In the genomic region with DNA sequence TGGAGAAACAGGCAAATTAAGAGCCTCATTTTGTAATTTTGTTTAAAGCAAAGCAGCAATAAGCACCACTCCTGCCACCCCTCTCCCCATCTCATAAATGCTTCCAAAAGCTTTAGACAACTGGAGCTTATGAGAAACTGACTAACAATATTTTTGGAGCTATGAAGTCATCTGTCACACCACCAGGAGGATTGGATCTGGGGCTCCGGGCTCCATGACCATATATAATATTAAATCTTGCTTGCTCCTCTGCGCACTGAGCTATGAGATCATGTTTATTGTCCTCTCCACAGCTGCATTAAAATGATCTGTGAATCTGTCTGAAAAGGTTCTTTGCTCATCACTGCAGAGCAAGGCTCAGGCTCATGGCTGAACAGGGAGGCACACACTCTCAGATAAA, we compare ENCODE assay signal across 28 cellular contexts.
"Had no signal": no experiment of that assay in that cellular context is flagged by ENCODE, and none has a peak within 500 bp of the region (broad histone marks: within the 10 kb centered on the region; RNA-seq: fewer than 3 reads in every experiment).

No MANE protein-coding gene starts in this region.

- H3K4me1 Mint-ChIP-seq: activated CD4-positive, alpha-beta T cell treated with anti-CD3 and anti-CD28 coated beads, Interleukin-2, amount 10 ng/mL, durations not matched to agents 24 days and 14 days; activated naive CD4-positive, alpha-beta T cell treated with anti-CD3 and anti-CD28 coated beads, Interleukin-2, amount 50 U/mL, for 24 hours had no signal

- H3K9me2 ChIP-seq: SK-N-SH had no signal

- ATAC-seq: activated CD8-positive, alpha-beta T cell treated with anti-CD3 and anti-CD28 coated beads, Interleukin-2, amount 10 ng/mL, durations not matched to agents 7 days and 5 days; Panc1 had no signal

- H3K27ac Mint-ChIP-seq: activated CD4-positive, alpha-beta T cell treated with anti-CD3 and anti-CD28 coated beads, Interleukin-2, amount 10 ng/mL, durations not matched to agents 24 days and 14 days; activated CD8-positive, alpha-beta T cell treated with anti-CD3 and anti-CD28 coated beads, Interleukin-2, amount 10 ng/mL, durations not matched to agents 7 days and 5 days; activated naive CD4-positive, alpha-beta T cell treated with anti-CD3 and anti-CD28 coated beads, Interleukin-2, amount 50 U/mL, for 24 hours; activated naive CD8-positive, alpha-beta T cell treated with anti-CD3 and anti-CD28 coated beads, Interleukin-2, amount 10 ng/mL, durations not matched to agents 7 days and 5 days; activated T-cell treated with anti-CD3 and anti-CD28 coated beads, Interleukin-2, amount 50 U/mL, for 24 hours; activated T-helper 2 cell treated with anti-CD3 and anti-CD28 coated beads, Interferon-gamma antibody, Interleukin-2, Interleukin-4, amounts not matched to agents 10 μg/mL and 5 μg/mL and 100 μg/mL, durations not matched to agents 14 hours and 24 hours and 36 hours; T-helper 1 cell treated with Interleukin-12 subunit alpha and Interleukin-12 subunit beta and Interleukin-4 antibody, amounts not matched to agents 30 μg/mL and 1 μg/mL, for 36 hours; T-helper 2 cell treated with Interferon-gamma antibody and Interleukin-4, amounts not matched to agents 5 μg/mL and 100 μg/mL, for 36 hours had no signal

- H3K36me3 Mint-ChIP-seq: activated naive CD4-positive, alpha-beta T cell treated with anti-CD3 and anti-CD28 coated beads, Interleukin-2, amount 50 U/mL, for 24 hours; activated naive CD8-positive, alpha-beta T cell treated with anti-CD3 and anti-CD28 coated beads, Interleukin-2, amount 10 ng/mL, durations not matched to agents 7 days and 5 days had no signal

- H3K9me3 ChIP-seq: ascending aorta, breast epithelium, SJSA1, SK-N-SH had no signal

- H3K9me3 Mint-ChIP-seq: activated naive CD4-positive, alpha-beta T cell treated with anti-CD3 and anti-CD28 coated beads, Interleukin-2, amount 50 U/mL, for 24 hours; activated T-cell treated with anti-CD3 and anti-CD28 coated beads, Interleukin-2, amount 50 U/mL, for 24 hours; activated T-helper 2 cell treated with anti-CD3 and anti-CD28 coated beads, Interferon-gamma antibody, Interleukin-2, Interleukin-4, amounts not matched to agents 10 μg/mL and 5 μg/mL and 100 μg/mL, durations not matched to agents 14 hours and 24 hours and 36 hours had no signal

- DNase-seq: activated CD4-positive, alpha-beta T cell treated with anti-CD3 and anti-CD28 coated beads, Interleukin-2, amount 10 ng/mL, durations not matched to agents 24 days and 14 days; activated CD4-positive, alpha-beta T cell treated with anti-CD3 and anti-CD28 coated beads, Interleukin-2, amount 50 U/mL, for 48 hours; activated CD8-positive, alpha-beta T cell treated with anti-CD3 and anti-CD28 coated beads, Interleukin-2, amount 10 ng/mL, durations not matched to agents 7 days and 5 days; activated gamma-delta T cell; activated naive CD4-positive, alpha-beta T cell treated with Interleukin-2 at 50 U/mL for 16 hours; activated naive CD8-positive, alpha-beta T cell treated with anti-CD3 and anti-CD28 coated beads, Interleukin-2, amount 10 ng/mL, durations not matched to agents 7 days and 5 days; activated T-cell treated with anti-CD3 and anti-CD28 coated beads, Interleukin-2, amount 50 U/mL, for 24 hours; KG1; NCI-H1092 treated with DMSO at 0.1 percent for 48 hours; NCI-H1417; NCI-H146; NCI-H187; NCI-H2081; NCI-H2227 treated with DMSO at 0.1 percent for 48 hours; NCI-H446; NCI-H510A treated with DMSO at 0.1 percent for 48 hours; NCI-H69; SHP77; SK-N-SH had no signal

- FAIRE-seq: TTC549 had no signal

- H3K27ac ChIP-seq: ascending aorta, breast epithelium, SJSA1 had no signal

- H3K36me3 ChIP-seq: ascending aorta, breast epithelium, SJSA1 had no signal

- H3K9ac ChIP-seq: SK-N-SH had no signal

- H3K4me3 ChIP-seq: ascending aorta, breast epithelium, SJSA1 had no signal

- H3K27me3 ChIP-seq: ascending aorta, breast epithelium, SJSA1 had no signal

- H3K4me1 ChIP-seq: ascending aorta, breast epithelium had no signal

- H3K27me3 Mint-ChIP-seq: activated CD4-positive, alpha-beta T cell treated with anti-CD3 and anti-CD28 coated beads, Interleukin-2, amount 10 ng/mL, durations not matched to agents 24 days and 14 days; activated naive CD8-positive, alpha-beta T cell treated with anti-CD3 and anti-CD28 coated beads, Interleukin-2, amount 10 ng/mL, durations not matched to agents 7 days and 5 days had no signal

- H3K4me3 Mint-ChIP-seq: activated CD4-positive, alpha-beta T cell treated with anti-CD3 and anti-CD28 coated beads, Interleukin-2, amount 10 ng/mL, durations not matched to agents 24 days and 14 days; activated CD8-positive, alpha-beta T cell treated with anti-CD3 and anti-CD28 coated beads, Interleukin-2, amount 10 ng/mL, durations not matched to agents 7 days and 5 days; activated naive CD4-positive, alpha-beta T cell treated with anti-CD3 and anti-CD28 coated beads, Interleukin-2, amount 50 U/mL, for 24 hours; activated naive CD8-positive, alpha-beta T cell treated with anti-CD3 and anti-CD28 coated beads, Interleukin-2, amount 10 ng/mL, durations not matched to agents 7 days and 5 days; activated T-cell treated with anti-CD3 and anti-CD28 coated beads, Interleukin-2, amount 50 U/mL, for 24 hours; T-helper 1 cell treated with Interleukin-12 subunit alpha and Interleukin-12 subunit beta and Interleukin-4 antibody, amounts not matched to agents 30 μg/mL and 1 μg/mL, for 36 hours; T-helper 2 cell treated with Interferon-gamma antibody and Interleukin-4, amounts not matched to agents 5 μg/mL and 100 μg/mL, for 36 hours had no signal

- H3K4me2 ChIP-seq: SK-N-SH had no signal
